ENCODE assay signal across 19 cellular contexts in genomic region chr20:61439251-61439650, GRCh38.
"Had no signal": no experiment of that assay in that cellular context is flagged by ENCODE, and none has a peak within 500 bp of the region (broad histone marks: within the 10 kb centered on the region; RNA-seq: fewer than 3 reads in every experiment).

No MANE protein-coding gene starts in this region.

- H3K4me1 Mint-ChIP-seq: activated CD4-positive, alpha-beta T cell treated with anti-CD3 and anti-CD28 coated beads, Interleukin-2, amount 10 ng/mL, durations not matched to agents 7 days and 5 days; activated naive CD8-positive, alpha-beta T cell treated with anti-CD3 and anti-CD28 coated beads, Interleukin-2, amount 50 U/mL, for 24 hours; immature natural killer cell had no signal

- H3K27me3 ChIP-seq: foreskin keratinocyte had no signal

- H3K36me3 Mint-ChIP-seq: immature natural killer cell had no signal

- H3K4me1 ChIP-seq: upper lobe of right lung had no signal

- H3K27ac ChIP-seq: foreskin keratinocyte, upper lobe of right lung had no signal

- H3K36me3 ChIP-seq: upper lobe of right lung had no signal

- ATAC-seq: activated CD8-positive, alpha-beta T cell treated with anti-CD3 and anti-CD28 coated beads, Interleukin-2, amount 10 ng/mL, durations not matched to agents 7 days and 5 days; activated naive CD8-positive, alpha-beta T cell treated with anti-CD3 and anti-CD28 coated beads, Interleukin-2, amount 50 U/mL, for 24 hours; foreskin keratinocyte; left ventricle myocardium superior; stimulated activated naive CD8-positive, alpha-beta T cell treated with anti-CD3 and anti-CD28 coated beads, Interleukin-15, Interleukin-2, amounts not matched to agents 100 U/mL and 50 U/mL, for 24 hours; upper lobe of right lung had no signal

- DNase-seq: activated CD4-positive, alpha-beta T cell treated with anti-CD3 and anti-CD28 coated beads, Interleukin-2, amount 10 ng/mL, durations not matched to agents 7 days and 5 days; activated CD4-positive, CD25-positive, alpha-beta regulatory T cell treated with anti-CD3 and anti-CD28 coated beads, Interleukin-2, amount 50 U/mL, for 72 hours; activated CD8-positive, alpha-beta T cell treated with anti-CD3 and anti-CD28 coated beads, Interleukin-2, amount 10 ng/mL, durations not matched to agents 7 days and 5 days; activated gamma-delta T cell; activated naive CD4-positive, alpha-beta T cell treated with anti-CD3 and anti-CD28 coated beads, Interleukin-2, amount 50 U/mL, for 16 hours; activated naive CD8-positive, alpha-beta T cell treated with anti-CD3 and anti-CD28 coated beads, Interleukin-2, amount 50 U/mL, for 24 hours; caudate nucleus; effector CD4-positive, alpha-beta T cell; foreskin keratinocyte; immature natural killer cell; kidney glomerular epithelial cell; left ventricle myocardium superior; retina; stimulated activated CD4-positive, alpha-beta T cell treated with anti-CD3 and anti-CD28 coated beads, Interleukin-4, amount 100 ng/mL, for 24 hours; stimulated activated naive CD8-positive, alpha-beta T cell treated with anti-CD3 and anti-CD28 coated beads, Interleukin-15, Interleukin-2, amounts not matched to agents 100 U/mL and 50 U/mL, for 24 hours; upper lobe of right lung had no signal

- H3K27ac Mint-ChIP-seq: activated CD4-positive, alpha-beta T cell treated with anti-CD3 and anti-CD28 coated beads, Interleukin-2, amount 10 ng/mL, durations not matched to agents 7 days and 5 days; activated CD8-positive, alpha-beta T cell treated with anti-CD3 and anti-CD28 coated beads, Interleukin-2, amount 10 ng/mL, durations not matched to agents 7 days and 5 days; activated naive CD8-positive, alpha-beta T cell treated with anti-CD3 and anti-CD28 coated beads, Interleukin-2, amount 50 U/mL, for 24 hours; activated T-helper 1 cell treated with anti-CD3 and anti-CD28 coated beads, Interleukin-12 subunit alpha, Interleukin-12 subunit beta, Interleukin-2, Interleukin-4 antibody, amounts not matched to agents 30 ng/mL and 10 ng/mL and 1 ng/mL, durations not matched to agents 14 hours and 24 hours and 36 hours; dendritic cell treated with granulocyte-macrophage colony-stimulating factor and Interleukin-4, amounts not matched to agents 40 ng/mL and 50 ng/mL, for 4 days; immature natural killer cell; progenitor cell of endocrine pancreas had no signal

- H3K9me3 Mint-ChIP-seq: activated naive CD8-positive, alpha-beta T cell treated with anti-CD3 and anti-CD28 coated beads, Interleukin-2, amount 50 U/mL, for 24 hours; dendritic cell treated with granulocyte-macrophage colony-stimulating factor and Interleukin-4, amounts not matched to agents 40 ng/mL and 50 ng/mL, for 4 days had no signal

- H3K4me3 Mint-ChIP-seq: activated CD4-positive, alpha-beta T cell treated with anti-CD3 and anti-CD28 coated beads, Interleukin-2, amount 10 ng/mL, durations not matched to agents 7 days and 5 days; activated CD8-positive, alpha-beta T cell treated with anti-CD3 and anti-CD28 coated beads, Interleukin-2, amount 10 ng/mL, durations not matched to agents 7 days and 5 days; activated naive CD8-positive, alpha-beta T cell treated with anti-CD3 and anti-CD28 coated beads, Interleukin-2, amount 50 U/mL, for 24 hours; activated T-helper 1 cell treated with anti-CD3 and anti-CD28 coated beads, Interleukin-12 subunit alpha, Interleukin-12 subunit beta, Interleukin-2, Interleukin-4 antibody, amounts not matched to agents 30 ng/mL and 10 ng/mL and 1 ng/mL, durations not matched to agents 14 hours and 24 hours and 36 hours; dendritic cell treated with granulocyte-macrophage colony-stimulating factor and Interleukin-4, amounts not matched to agents 40 ng/mL and 50 ng/mL, for 4 days; immature natural killer cell had no signal

- H3K27me3 Mint-ChIP-seq: activated CD4-positive, alpha-beta T cell treated with anti-CD3 and anti-CD28 coated beads, Interleukin-2, amount 10 ng/mL, durations not matched to agents 7 days and 5 days had no signal

- H3K9me3 ChIP-seq: upper lobe of right lung had no signal

- H3K4me3 ChIP-seq: upper lobe of right lung had no signal
